8 cellular contexts compared by ENCODE assay signal in genomic region chr19:10332965-10333757, GRCh38. TPM values are rescaled to one million over a fixed set of nuclear protein-coding genes. Genes with fewer than 3 reads are reported as not detected.
DNase-seq lines count a peak whose midpoint lies in the region; ATAC-seq and TF ChIP-seq lines count a peak whose summit lies in the region.

RAVER1 (minus strand) TSS chr19:10333529; CDS start chr19:10333507, 22 bp downstream.

- peak within 1 kb of the TSS; percentile 94 for H3K4me3 Mint-ChIP-seq in activated T-helper 17 cell treated with anti-CD3 and anti-CD28 coated beads, Interleukin-2, amount 50 U/mL, for 72 hours
- H3K4me3 Mint-ChIP-seq in naive thymus-derived CD8-positive, alpha-beta T cell: peak within 1 kb of the TSS; percentile 93 to 97 (median 96)
- H3K4me3 Mint-ChIP-seq in stimulated activated naive B cell treated with anti-CD40 and anti-IgM and Interleukin-4, amounts not matched to agents 10 μg/mL and 1 μg/mL and 100 μg/mL, for 72 hours: peak within 1 kb of the TSS; percentile 95 to 98

- 0 out of 2 replicates have a peak, but pooled peaks cover 7% of the 10 kb centered on the region for H3F3A ChIP-seq in Loucy (ENCODE audit: low read depth)

- peak within 1 kb of the TSS; percentile 94 for H3K27ac Mint-ChIP-seq in activated T-helper 17 cell treated with anti-CD3 and anti-CD28 coated beads, Interleukin-2, amount 50 U/mL, for 72 hours
- peak within 1 kb of the TSS; percentile 84 to 97 (median 96) for H3K27ac Mint-ChIP-seq in naive thymus-derived CD8-positive, alpha-beta T cell
- H3K27ac Mint-ChIP-seq in stimulated activated naive B cell treated with anti-CD40 and anti-IgM and Interleukin-4, amounts not matched to agents 10 μg/mL and 1 μg/mL and 100 μg/mL, for 72 hours: peak within 1 kb of the TSS; percentile 99

- peaks cover 4% of the 10 kb centered on the region for H3K4me1 Mint-ChIP-seq in activated T-helper 17 cell treated with anti-CD3 and anti-CD28 coated beads, Interleukin-2, amount 50 U/mL, for 72 hours
- H3K4me1 Mint-ChIP-seq in naive thymus-derived CD8-positive, alpha-beta T cell: peaks cover 8 to 60% (median 43%) of the 10 kb centered on the region in 4 donors
- H3K4me1 Mint-ChIP-seq in stimulated activated naive B cell treated with anti-CD40 and anti-IgM and Interleukin-4, amounts not matched to agents 10 μg/mL and 1 μg/mL and 100 μg/mL, for 72 hours: peaks cover 21 to 48% of the 10 kb centered on the region in 2 donors

- H3K9me3 Mint-ChIP-seq in activated T-helper 17 cell treated with anti-CD3 and anti-CD28 coated beads, Interleukin-2, amount 50 U/mL, for 72 hours: no peaks in the 10 kb centered on the region
- H3K9me3 Mint-ChIP-seq in naive thymus-derived CD8-positive, alpha-beta T cell: no peaks in the 10 kb centered on the region
- no peaks in the 10 kb centered on the region for H3K9me3 Mint-ChIP-seq in stimulated activated naive B cell treated with anti-CD40 and anti-IgM and Interleukin-4, amounts not matched to agents 10 μg/mL and 1 μg/mL and 100 μg/mL, for 72 hours

- peaks cover 86% of the 10 kb centered on the region for H3K36me3 Mint-ChIP-seq in activated T-helper 17 cell treated with anti-CD3 and anti-CD28 coated beads, Interleukin-2, amount 50 U/mL, for 72 hours (ENCODE audit: low read depth)
- H3K36me3 Mint-ChIP-seq in naive thymus-derived CD8-positive, alpha-beta T cell: peaks cover 0 to 42% (median 7%) of the 10 kb centered on the region in 3 donors
- H3K36me3 Mint-ChIP-seq in stimulated activated naive B cell treated with anti-CD40 and anti-IgM and Interleukin-4, amounts not matched to agents 10 μg/mL and 1 μg/mL and 100 μg/mL, for 72 hours: peaks cover 40 to 43% of the 10 kb centered on the region in 2 donors

- DNase-seq in ELR (ENCODE audit: low read depth) (peak; percentile 99), H7 (peak; percentile 100), RWPE2 (ENCODE audit: low spot score) (peak; percentile 96), fibroblast of gingiva (ENCODE audit: low read depth) (peak; percentile 97)
- peak; percentile 95 to 99 (median 98) for DNase-seq in naive thymus-derived CD8-positive, alpha-beta T cell
- DNase-seq in stimulated activated naive B cell treated with anti-CD40 and anti-IgM and Interleukin-4, amounts not matched to agents 10 μg/mL and 1 μg/mL and 100 μg/mL, for 72 hours: peak; percentile 93

- peak within 1 kb of the TSS; percentile 49; the same call in 1 of the 2 replicates for H2AFZ ChIP-seq in Loucy (ENCODE audit: low read length)

- H3K4me2 ChIP-seq in Loucy (ENCODE audit: low read depth, low read length, poor library complexity, severe bottlenecking): peak within 1 kb of the TSS; percentile 95

- peaks cover 74% of the 10 kb centered on the region for H3K79me2 ChIP-seq in Loucy (ENCODE audit: insufficient read depth, low read length)

- no peaks in the 10 kb centered on the region for H3K9me2 ChIP-seq in Loucy (replicated peaks; ENCODE audit: low read depth, low read length)

- H3K4me1 ChIP-seq in Loucy (ENCODE audit: insufficient read depth, low read length, poor library complexity, severe bottlenecking): peaks cover 22% of the 10 kb centered on the region
- H3K4me1 ChIP-seq in RWPE2 (ENCODE audit: insufficient read depth, poor library complexity, severe bottlenecking): no peaks in the 10 kb centered on the region

- H3K27me3 ChIP-seq in H7 (ENCODE audit: control insufficient read depth, insufficient read depth, low read length): no peaks in the 10 kb centered on the region; the same call in 1 of the 2 replicates
- H3K27me3 ChIP-seq in Loucy (ENCODE audit: insufficient read depth, low read length, poor library complexity, severe bottlenecking): no peaks in the 10 kb centered on the region
- H3K27me3 ChIP-seq in RWPE2 (ENCODE audit: insufficient read depth, poor library complexity, severe bottlenecking): no peaks in the 10 kb centered on the region

- peak within 1 kb of the TSS; percentile 81 for H3K9ac ChIP-seq in Loucy (ENCODE audit: low read depth, low read length, poor library complexity, severe bottlenecking)

- peak; percentile 84 for ATAC-seq in RWPE2 (ENCODE audit: low read depth)
- peak; percentile 96 for ATAC-seq in activated T-helper 17 cell treated with anti-CD3 and anti-CD28 coated beads, Interleukin-2, amount 50 U/mL, for 72 hours (replicated peaks)
- ATAC-seq in naive thymus-derived CD8-positive, alpha-beta T cell: peak; percentile 93 to 95
- ATAC-seq in stimulated activated naive B cell treated with anti-CD40 and anti-IgM and Interleukin-4, amounts not matched to agents 10 μg/mL and 1 μg/mL and 100 μg/mL, for 72 hours (replicated peaks): peak; percentile 95 to 96

- TF ChIP-seq CTCF in Loucy (conservative IDR thresholded peaks at IDR 0.05; ENCODE audit: low read length) (no peak), RWPE2 (IDR thresholded peaks at IDR 0.05; ENCODE audit: poor library complexity, severe bottlenecking) (no peak)

- H3K9me3 ChIP-seq in Loucy (ENCODE audit: insufficient read depth, low read depth, low read length) (no peaks in the 10 kb centered on the region), RWPE2 (ENCODE audit: severe bottlenecking) (no peaks in the 10 kb centered on the region)

- H3K27ac ChIP-seq in RWPE2 (ENCODE audit: poor library complexity, severe bottlenecking): peak within 1 kb of the TSS; percentile 49

- H3K4me3 ChIP-seq in H7 (ENCODE audit: insufficient read depth, low read depth, low read length): peak within 1 kb of the TSS; percentile 92
- peak within 1 kb of the TSS; percentile 87 for H3K4me3 ChIP-seq in Loucy (ENCODE audit: low read length, poor library complexity, severe bottlenecking)
- H3K4me3 ChIP-seq in RWPE2 (ENCODE audit: severe bottlenecking): peak within 1 kb of the TSS; percentile 84

- H4K20me1 ChIP-seq in Loucy (ENCODE audit: insufficient read depth, low read length, poor library complexity, severe bottlenecking): peaks cover 48% of the 10 kb centered on the region

- no peaks in the 10 kb centered on the region for H3K27me3 Mint-ChIP-seq in activated T-helper 17 cell treated with anti-CD3 and anti-CD28 coated beads, Interleukin-2, amount 50 U/mL, for 72 hours
- H3K27me3 Mint-ChIP-seq in naive thymus-derived CD8-positive, alpha-beta T cell: no peaks in the 10 kb centered on the region
- no peaks in the 10 kb centered on the region for H3K27me3 Mint-ChIP-seq in stimulated activated naive B cell treated with anti-CD40 and anti-IgM and Interleukin-4, amounts not matched to agents 10 μg/mL and 1 μg/mL and 100 μg/mL, for 72 hours

- POLR2A ChIA-PET in naive thymus-derived CD8-positive, alpha-beta T cell (lab: Charles Lee): interaction anchor here (0.5 to 2.6 kb wide), 18 partner anchors 10 to 627 kb away, joined by 3 to 13 read pairs (median 5); partner anchors contain the start of genes CDC37, ICAM1 and TYK2

- peaks cover 17% of the 10 kb centered on the region for H3K36me3 ChIP-seq in H7 (replicated peaks; ENCODE audit: control insufficient read depth, insufficient read depth, low read length)
- peaks cover 26% of the 10 kb centered on the region for H3K36me3 ChIP-seq in Loucy (ENCODE audit: insufficient read depth, low read length)
- peaks cover 35% of the 10 kb centered on the region for H3K36me3 ChIP-seq in RWPE2 (ENCODE audit: low read depth)

RNA-seq across cellular contexts. Expression of gene RAVER1, which starts in this region (rescaled TPM):
- total RNA-seq in H7 (2014; rRNA removed; shearing (Covaris generic)): 32.2 and 36.1 TPM in 2 replicates
- total RNA-seq in activated T-helper 17 cell treated with anti-CD3 and anti-CD28 coated beads, Interleukin-2, amount 50 U/mL, for 72 hours: 10 to 100 TPM; 66.3 to 88.7 TPM
- 10 to 100 TPM; 52.1 to 55.8 TPM for total RNA-seq in naive thymus-derived CD8-positive, alpha-beta T cell
- 10 to 100 TPM; 11.2 to 23.6 (median 17.5) TPM for polyA plus RNA-seq in naive thymus-derived CD8-positive, alpha-beta T cell

Comparison
In these comparisons a context has a peak if more than half of its experiments do, and no peak if none do; other contexts are left out.
1. Peak in every context shown above with its lines: DNase-seq, ATAC-seq, H3K4me3 ChIP-seq and H3K27ac ChIP-seq.